Comparison of ENCODE assay signal across 27 cellular contexts in the genomic region with DNA sequence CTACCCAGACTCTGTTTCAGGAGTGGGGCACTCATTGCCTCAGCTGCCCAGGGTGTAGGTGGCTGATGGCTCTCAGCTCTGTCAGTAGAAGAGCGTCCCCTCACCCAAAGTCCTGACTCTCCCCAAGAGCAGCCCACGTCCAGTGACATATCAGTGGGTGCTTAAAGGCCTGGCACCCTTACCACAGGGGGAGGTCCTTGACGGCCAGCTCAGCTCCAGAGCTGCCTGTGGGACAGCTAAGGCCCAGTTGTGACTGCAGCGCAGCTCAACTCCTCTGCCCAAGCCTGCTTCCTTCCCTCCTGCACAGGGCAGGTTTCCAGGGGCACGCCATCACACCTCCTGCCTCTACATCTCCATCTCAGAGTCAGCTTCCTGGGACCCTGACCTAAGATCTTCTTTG. TPM values are rescaled to one million over a fixed set of nuclear protein-coding genes. Genes with fewer than 3 reads are reported as not detected.
"Had no signal": no experiment of that assay in that cellular context is flagged by ENCODE, and none has a peak within 500 bp of the region (broad histone marks: within the 10 kb centered on the region; RNA-seq: fewer than 3 reads in every experiment).

No MANE protein-coding gene starts in this region.

- H3K9me3 ChIP-seq: gastroesophageal sphincter, thoracic aorta, uterus had no signal

- FAIRE-seq: colon, endometrium had no signal

- H3K9me3 Mint-ChIP-seq: activated naive CD4-positive, alpha-beta T cell treated with anti-CD3 and anti-CD28 coated beads, Interleukin-2, amount 10 ng/mL, durations not matched to agents 7 days and 5 days; naive thymus-derived CD8-positive, alpha-beta T cell; neural crest cell; stimulated activated effector memory CD8-positive, alpha-beta T cell treated with anti-CD3 and anti-CD28 coated beads, Interleukin-12 subunit alpha, Interleukin-12 subunit beta, amount 100 ng/mL, for 72 hours; stimulated activated naive CD8-positive, alpha-beta T cell treated with anti-CD3 and anti-CD28 coated beads, Interleukin-15, Interleukin-2, amounts not matched to agents 100 ng/mL and 50 ng/mL, for 24 hours; type B pancreatic cell had no signal

- H3K4me3 ChIP-seq: gastroesophageal sphincter, skin epidermis, thoracic aorta, uterus had no signal

- H3K27ac ChIP-seq: epithelial cell of prostate, skin epidermis, thoracic aorta, uterus had no signal

- H3K4me3 Mint-ChIP-seq: activated naive CD4-positive, alpha-beta T cell treated with anti-CD3 and anti-CD28 coated beads, Interleukin-2, amount 10 ng/mL, durations not matched to agents 7 days and 5 days; naive thymus-derived CD8-positive, alpha-beta T cell; neural crest cell; stimulated activated effector memory CD8-positive, alpha-beta T cell treated with anti-CD3 and anti-CD28 coated beads, Interleukin-12 subunit alpha, Interleukin-12 subunit beta, amount 100 ng/mL, for 72 hours; stimulated activated naive CD8-positive, alpha-beta T cell treated with anti-CD3 and anti-CD28 coated beads, Interleukin-15, Interleukin-2, amounts not matched to agents 100 ng/mL and 50 ng/mL, for 24 hours; type B pancreatic cell had no signal

- H3K27me3 ChIP-seq: gastroesophageal sphincter, uterus had no signal

- ATAC-seq: gastroesophageal sphincter; naive thymus-derived CD8-positive, alpha-beta T cell; sciatic nerve; stimulated activated effector memory CD8-positive, alpha-beta T cell treated with anti-CD3 and anti-CD28 coated beads, Interleukin-12 subunit alpha, Interleukin-12 subunit beta, amount 100 ng/mL, for 72 hours had no signal

- H3K27ac Mint-ChIP-seq: activated naive CD4-positive, alpha-beta T cell treated with anti-CD3 and anti-CD28 coated beads, Interleukin-2, amount 10 ng/mL, durations not matched to agents 7 days and 5 days; naive thymus-derived CD8-positive, alpha-beta T cell; stimulated activated effector memory CD8-positive, alpha-beta T cell treated with anti-CD3 and anti-CD28 coated beads, Interleukin-12 subunit alpha, Interleukin-12 subunit beta, amount 100 ng/mL, for 72 hours; stimulated activated naive CD8-positive, alpha-beta T cell treated with anti-CD3 and anti-CD28 coated beads, Interleukin-15, Interleukin-2, amounts not matched to agents 100 ng/mL and 50 ng/mL, for 24 hours; type B pancreatic cell had no signal

- H3K36me3 Mint-ChIP-seq: activated naive CD4-positive, alpha-beta T cell treated with anti-CD3 and anti-CD28 coated beads, Interleukin-2, amount 10 ng/mL, durations not matched to agents 7 days and 5 days; naive thymus-derived CD8-positive, alpha-beta T cell; stimulated activated effector memory CD8-positive, alpha-beta T cell treated with anti-CD3 and anti-CD28 coated beads, Interleukin-12 subunit alpha, Interleukin-12 subunit beta, amount 100 ng/mL, for 72 hours; type B pancreatic cell had no signal

- DNase-seq: activated CD4-positive, alpha-beta T cell treated with anti-CD3 and anti-CD28 coated beads for 4 hours; activated CD4-positive, alpha-beta T cell treated with anti-CD3 and anti-CD28 coated beads, Interleukin-2, amount 50 U/mL, for 4 hours; activated CD8-positive, alpha-beta memory T cell treated with anti-CD3 and anti-CD28 coated beads for 24 hours; activated effector memory CD4-positive, alpha-beta T cell treated with anti-CD3 and anti-CD28 coated beads, Interleukin-2, amount 50 U/mL, for 16 hours; activated naive CD4-positive, alpha-beta T cell treated with anti-CD3 and anti-CD28 coated beads, Interleukin-2, amount 10 ng/mL, durations not matched to agents 7 days and 5 days; amygdala; dermis blood vessel endothelial cell; effector CD8-positive, alpha-beta T cell; mammary epithelial cell; naive thymus-derived CD8-positive, alpha-beta T cell; occipital lobe; stimulated activated CD4-positive, alpha-beta T cell treated with anti-CD3 and anti-CD28 coated beads, Interleukin-12 subunit alpha, Interleukin-12 subunit beta, amount 100 ng/mL, for 4 hours; stimulated activated CD4-positive, alpha-beta T cell treated with anti-CD3 and anti-CD28 coated beads, Interleukin-4, amount 100 ng/mL, for 24 hours; uterus had no signal

- H3K4me1 ChIP-seq: uterus had no signal

- H3K36me3 ChIP-seq: uterus had no signal

RNA-seq across cellular contexts. Expression of gene ATP1A3, which starts 43.6 kb away (rescaled TPM):
- total RNA-seq: bronchial epithelial cell, subcutaneous adipose tissue had no signal
